In genomic region chr2:40540026-40540425, GRCh38 we compare ENCODE assay signal across 22 cellular contexts.
DNase-seq lines count a peak whose midpoint lies in the region; ATAC-seq and TF ChIP-seq lines count a peak whose summit lies in the region.
"Had no signal": no experiment of that assay in that cellular context is flagged by ENCODE, and none has a peak within 500 bp of the region (broad histone marks: within the 10 kb centered on the region; RNA-seq: fewer than 3 reads in every experiment).

No MANE protein-coding gene starts in this region.

- H3K4me3 ChIP-seq in HEK293 (ENCODE audit: low read depth, low read length) (no peak overlapping the region), duodenal mucosa (ENCODE audit: low read depth in 1 of 2, low read length in 2 of 2) (peak overlapping the region; percentile 18 to 50), transverse colon (no peak overlapping the region)
- H3K4me3 ChIP-seq: A549, BLaER1, SJCRH30 had no signal

- no peaks in the 10 kb centered on the region for H3K36me3 ChIP-seq in HEK293 (ENCODE audit: control insufficient read depth in 2 of 2, insufficient read depth in 1 of 2, low read length in 2 of 2)
- no peaks in the 10 kb centered on the region for H3K36me3 ChIP-seq in duodenal mucosa (ENCODE audit: control insufficient read depth in 1 of 2, insufficient read depth in 2 of 2, low read length in 2 of 2)
- H3K36me3 ChIP-seq in transverse colon: no peaks in the 10 kb centered on the region
- H3K36me3 ChIP-seq: BLaER1, SJCRH30 had no signal

- H3K27me3 ChIP-seq in duodenal mucosa (ENCODE audit: control insufficient read depth in 1 of 2, insufficient read depth in 2 of 2, low read length in 2 of 2) (no peaks in the 10 kb centered on the region), transverse colon (no peaks in the 10 kb centered on the region)
- H3K27me3 ChIP-seq: BLaER1, SJCRH30 had no signal

- in situ Hi-C loops in transverse colon (cut with MboI; ENCODE audit: low pct_ligation_motif_present in 1 of 4, low pct_unique_long_range_greater_than_20kb in 1 of 4, low sequenced_read_pairs in 3 of 4): no loop called here

- no peak for TF ChIP-seq POLR2A in transverse colon (IDR thresholded peaks at IDR 0.05)

- 49 to 63% methylated on average over 3 of the region's 3 CpGs for WGBS in transverse colon (ENCODE audit: low coverage in 1 of 2), 2 donors

- H3K4me1 ChIP-seq in HEK293 (ENCODE audit: control insufficient read depth, insufficient read depth, low read length) (no peaks in the 10 kb centered on the region), duodenal mucosa (ENCODE audit: control insufficient read depth in 1 of 2, insufficient read depth in 2 of 2, low read length in 2 of 2) (peaks cover 5 to 18% of the 10 kb centered on the region in 2 donors), transverse colon (no peaks in the 10 kb centered on the region)
- H3K4me1 ChIP-seq: A549, BLaER1, SJCRH30 had no signal

- ATAC-seq in GM19397 (IDR thresholded peaks at IDR 0.05; ENCODE audit: unreplicated experiment): no peak
- no peak for ATAC-seq in GM21367 (IDR thresholded peaks at IDR 0.05; ENCODE audit: unreplicated experiment)
- ATAC-seq: A549, HepG2, T-helper 17 cell had no signal

- CTCF ChIA-PET in HEK293 (lab: Yijun Ruan, JAX): interaction anchor here (0.8 kb wide), 1 partner anchor 18 kb away, joined by 4 read pairs; no protein-coding TSS in a partner anchor

- peak overlapping the region in 1 of 2 donors; percentile 9 for H3K9ac ChIP-seq in duodenal mucosa (ENCODE audit: low read depth in 1 of 2, low read length in 2 of 2)
- H3K9ac ChIP-seq: BLaER1 had no signal

- H3K27ac ChIP-seq in HEK293 (ENCODE audit: extremely low read depth, low read depth, low read length) (no peak overlapping the region), duodenal mucosa (ENCODE audit: low read depth, low read length) (no peak overlapping the region), transverse colon (no peak overlapping the region)
- H3K27ac ChIP-seq: A549, BLaER1, SJCRH30 had no signal

- POLR2A ChIA-PET in HEK293 (lab: Yijun Ruan, JAX): no interaction called here

- intact Hi-C loops in transverse colon (cut with DNase I; ENCODE audit: low total_unique reads): no loop called here

- no peaks in the 10 kb centered on the region for H3K9me3 ChIP-seq in HEK293 (ENCODE audit: control insufficient read depth, insufficient read depth, low read depth, low read length)
- H3K9me3 ChIP-seq in duodenal mucosa (ENCODE audit: control insufficient read depth in 1 of 2, low read length in 2 of 2): no peaks in the 10 kb centered on the region
- no peaks in the 10 kb centered on the region for H3K9me3 ChIP-seq in transverse colon
- H3K9me3 ChIP-seq: A549, BLaER1, SJCRH30 had no signal

- TF ChIP-seq EP300 in transverse colon (IDR thresholded peaks at IDR 0.05; ENCODE audit: low read depth): no peak

- DNase-seq in NCI-H510A treated with DMSO at 0.1 percent for 48 hours (lab: John Stamatoyannopoulos, UW): peak; percentile 15
- DNase-seq in NCI-H510A (lab: John Stamatoyannopoulos, UW): no peak
- DNase-seq in NCI-H187 (lab: John Stamatoyannopoulos, UW): peak; percentile 54 to 73
- no peak for DNase-seq in transverse colon
- DNase-seq: CD4-positive, alpha-beta memory T cell; DMS53; KG1; MV-4-11; NCI-H2029; NCI-H2171 treated with DMSO at 0.1 percent for 48 hours; NCI-H446; NCI-H774; RPMI8226; SJCRH30; T-helper 17 cell had no signal

- no peak for TF ChIP-seq CTCF in HEK293 (tag by site-specific recombination; IDR thresholded peaks at IDR 0.05)
- no peak for TF ChIP-seq CTCF in transverse colon (IDR thresholded peaks at IDR 0.05)

TF ChIP-seq in HEK293, 187 proteins besides CTCF, POLR2A, EP300 and RAD21:
- no peak for TF ChIP-seq ZNF354C (tag by site-specific recombination; IDR thresholded peaks at IDR 0.05; ENCODE audit: borderline replicate concordance, low read depth)
- TF ChIP-seq TCF7L2 (IDR thresholded peaks at IDR 0.05; ENCODE audit: borderline replicate concordance, low read depth, low read length): peak; percentile 91

Comparison
In these comparisons a context has a peak if more than half of its experiments do, and no peak if none do; other contexts are left out.
1. DNase-seq: peak in NCI-H510A treated with DMSO at 0.1 percent for 48 hours (single experiment) and NCI-H187 (2 of 2); none in NCI-H510A (single experiment) and transverse colon (single experiment).
2. H3K4me3 ChIP-seq: peak in duodenal mucosa (2 of 2); none in HEK293 (single experiment) and transverse colon (0 of 4).